In genomic region chr20:33554914-33555420, GRCh38 we compare ENCODE assay signal across 8 cellular contexts.
A peak's percentile ranks its signal among the peaks of the same experiment; 100 is the strongest.
DNase-seq lines count a peak whose midpoint lies in the region; ATAC-seq, FAIRE-seq and TF ChIP-seq lines count a peak whose summit lies in the region.

No MANE protein-coding gene starts in this region.

- H3K9me3 Mint-ChIP-seq in activated CD4-positive, alpha-beta memory T cell treated with anti-CD3 and anti-CD28 coated beads for 36 hours: no peaks in the 10 kb centered on the region

- peaks cover 31% of the 10 kb centered on the region for H3K4me1 Mint-ChIP-seq in activated CD4-positive, alpha-beta memory T cell treated with anti-CD3 and anti-CD28 coated beads for 36 hours (ENCODE audit: low read depth)

- H3K4me3 Mint-ChIP-seq in activated CD4-positive, alpha-beta memory T cell treated with anti-CD3 and anti-CD28 coated beads for 36 hours: peak overlapping the region; percentile 46

- H3K27ac Mint-ChIP-seq in activated CD4-positive, alpha-beta memory T cell treated with anti-CD3 and anti-CD28 coated beads for 36 hours: peak overlapping the region; percentile 89

- DNase-seq in D721Med (ENCODE audit: insufficient read length, low spot score) (no peak), GM19238 (ENCODE audit: insufficient read length, low spot score) (peak; percentile 51), NCI-H2196 treated with DMSO at 0.1 percent for 48 hours (lab: John Stamatoyannopoulos, UW; ENCODE audit: unreplicated experiment) (peak; percentile 97), foreskin fibroblast (peak; percentile 81 to 90), cortex of kidney (lab: John Stamatoyannopoulos, UW) (no peak)
- DNase-seq in activated CD4-positive, alpha-beta memory T cell treated with anti-CD3 and anti-CD28 coated beads for 36 hours: peak; percentile 42

- intact Hi-C loops in activated CD4-positive, alpha-beta memory T cell treated with anti-CD3 and anti-CD28 coated beads for 36 hours (cut with micrococcal nuclease): loop anchor here (5.0 kb wide), 1 partner anchor 177 kb away; the partner anchor contains the start of gene ZNF341

- peaks cover 18% of the 10 kb centered on the region for H3K4me1 ChIP-seq in rectal smooth muscle tissue (ENCODE audit: control insufficient read depth, insufficient read depth, low read length)

- no peaks in the 10 kb centered on the region for H3K27me3 Mint-ChIP-seq in activated CD4-positive, alpha-beta memory T cell treated with anti-CD3 and anti-CD28 coated beads for 36 hours

- H3K36me3 ChIP-seq in rectal smooth muscle tissue (ENCODE audit: control insufficient read depth, insufficient read depth, low read length): peaks cover 4% of the 10 kb centered on the region

- POLR2A ChIA-PET in activated CD4-positive, alpha-beta memory T cell treated with anti-CD3 and anti-CD28 coated beads for 36 hours (lab: Charles Lee): interaction anchor here (0.7 to 1.5 kb wide), 4 partner anchors 24 to 112 kb away, joined by 3 to 9 read pairs (median 4); partner anchors contain the start of genes ACTL10 and CBFA2T2

- H3K9ac ChIP-seq in rectal smooth muscle tissue (ENCODE audit: low read length): no peak overlapping the region

- peak; percentile 93 for ATAC-seq in HG03175 (IDR thresholded peaks at IDR 0.05; ENCODE audit: unreplicated experiment)

- TF ChIP-seq CTCF in D721Med (IDR thresholded peaks at IDR 0.05; ENCODE audit: insufficient read depth, missing control alignments) (no peak), foreskin fibroblast (IDR thresholded peaks at IDR 0.05; ENCODE audit: low read depth, low read length) (no peak)

- H3K4me3 ChIP-seq in foreskin fibroblast (ENCODE audit: low read depth in 1 of 2, low read length in 2 of 2): no peak overlapping the region
- no peak overlapping the region for H3K4me3 ChIP-seq in rectal smooth muscle tissue (ENCODE audit: low read length)

- CTCF ChIA-PET in activated CD4-positive, alpha-beta memory T cell treated with anti-CD3 and anti-CD28 coated beads for 36 hours (lab: Charles Lee): interaction anchor here (0.6 to 1.1 kb wide), 2 partner anchors 97 to 735 kb away, joined by 4 read pairs; partner anchors contain the start of gene MAPRE1

- H3K27ac ChIP-seq in rectal smooth muscle tissue (ENCODE audit: low read depth, low read length): peak overlapping the region; percentile 70

- H3K36me3 Mint-ChIP-seq in activated CD4-positive, alpha-beta memory T cell treated with anti-CD3 and anti-CD28 coated beads for 36 hours: peaks cover 15% of the 10 kb centered on the region

- peak; percentile 38 for FAIRE-seq in D721Med (lab: Jason Lieb, UNC)

- no peaks in the 10 kb centered on the region for H3K27me3 ChIP-seq in rectal smooth muscle tissue (ENCODE audit: control insufficient read depth, insufficient read depth, low read length)

Comparison
In these comparisons a context has a peak if more than half of its experiments do, and no peak if none do; other contexts are left out.
1. DNase-seq: peak in GM19238 (single experiment), NCI-H2196 treated with DMSO at 0.1 percent for 48 hours (single experiment), activated CD4-positive, alpha-beta memory T cell treated with anti-CD3 and anti-CD28 coated beads for 36 hours (single experiment) and foreskin fibroblast (2 of 2); none in D721Med (single experiment) and cortex of kidney (single experiment).